ENCODE assay signal across 19 cellular contexts in genomic region chr21:20875741-20876140, GRCh38.
DNase-seq lines count a peak whose midpoint lies in the region; ATAC-seq lines count a peak whose summit lies in the region.
"Had no signal": no experiment of that assay in that cellular context is flagged by ENCODE, and none has a peak within 500 bp of the region (broad histone marks: within the 10 kb centered on the region; RNA-seq: fewer than 3 reads in every experiment).

No MANE protein-coding gene starts in this region.

- no peak for ATAC-seq in HG03565 (IDR thresholded peaks at IDR 0.05; ENCODE audit: unreplicated experiment)
- ATAC-seq in activated naive CD4-positive, alpha-beta T cell treated with anti-CD3 and anti-CD28 coated beads, Interleukin-2, amount 50 U/mL, for 72 hours = no peak
- ATAC-seq: activated T-helper 17 cell treated with anti-CD3 and anti-CD28 coated beads, Interleukin-2, amount 50 U/mL, for 72 hours; stimulated activated memory B cell treated with anti-CD40 and anti-IgM and Interleukin-4, amounts not matched to agents 10 μg/mL and 1 μg/mL and 100 μg/mL, for 72 hours had no signal

- DNase-seq in DMS153 (lab: John Stamatoyannopoulos, UW) (peak; percentile 31), NCI-H146 (lab: John Stamatoyannopoulos, UW) (peak; percentile 50), SHP77 treated with DMSO at 0.1 percent for 48 hours (lab: John Stamatoyannopoulos, UW) (peak; percentile 19), left kidney (ENCODE audit: low read depth, low spot score) (peak; percentile 31), ecto neural progenitor cell (ENCODE audit: low spot score) (no peak), MG63 (no peak)
- DNase-seq in activated naive CD4-positive, alpha-beta T cell treated with anti-CD3 and anti-CD28 coated beads, Interleukin-2, amount 50 U/mL, for 72 hours (ENCODE audit: low spot score in 2 of 2) = no peak
- DNase-seq: activated CD4-positive, alpha-beta memory T cell treated with anti-CD3 and anti-CD28 coated beads, Interleukin-2, amount 10 ng/mL, durations not matched to agents 7 days and 5 days; MM.1S; SIG-M5; T1000; trophoblast cell had no signal

- H3K36me3 Mint-ChIP-seq in activated naive CD4-positive, alpha-beta T cell treated with anti-CD3 and anti-CD28 coated beads, Interleukin-2, amount 50 U/mL, for 72 hours = no peaks in the 10 kb centered on the region
- H3K36me3 Mint-ChIP-seq: stimulated activated memory B cell treated with anti-CD40 and anti-IgM and Interleukin-4, amounts not matched to agents 10 μg/mL and 1 μg/mL and 100 μg/mL, for 72 hours had no signal

- H3K9me3 ChIP-seq in MG63 = no peaks in the 10 kb centered on the region
- H3K9me3 ChIP-seq: BLaER1 treated with 17β-estradiol and CSF1 and Interleukin-3, amounts not matched to agents 10 nM and 100 nM; neutrophil had no signal

- H3K27ac Mint-ChIP-seq in activated naive CD4-positive, alpha-beta T cell treated with anti-CD3 and anti-CD28 coated beads, Interleukin-2, amount 50 U/mL, for 72 hours = no peak overlapping the region
- H3K27ac Mint-ChIP-seq: activated CD4-positive, alpha-beta memory T cell treated with anti-CD3 and anti-CD28 coated beads, Interleukin-2, amount 10 ng/mL, durations not matched to agents 7 days and 5 days; activated T-helper 17 cell treated with anti-CD3 and anti-CD28 coated beads, Interleukin-2, amount 50 U/mL, for 72 hours; dendritic cell treated with granulocyte-macrophage colony-stimulating factor and Interleukin-4, amounts not matched to agents 40 ng/mL and 50 ng/mL, for 4 days; stimulated activated memory B cell treated with anti-CD40 and anti-IgM and Interleukin-4, amounts not matched to agents 10 μg/mL and 1 μg/mL and 100 μg/mL, for 72 hours had no signal

- peaks cover 3 to 4% of the 10 kb centered on the region in 2 donors for H3K9me3 Mint-ChIP-seq in activated naive CD4-positive, alpha-beta T cell treated with anti-CD3 and anti-CD28 coated beads, Interleukin-2, amount 50 U/mL, for 72 hours
- H3K9me3 Mint-ChIP-seq: activated CD4-positive, alpha-beta memory T cell treated with anti-CD3 and anti-CD28 coated beads, Interleukin-2, amount 10 ng/mL, durations not matched to agents 7 days and 5 days; dendritic cell treated with granulocyte-macrophage colony-stimulating factor and Interleukin-4, amounts not matched to agents 40 ng/mL and 50 ng/mL, for 4 days; stimulated activated memory B cell treated with anti-CD40 and anti-IgM and Interleukin-4, amounts not matched to agents 10 μg/mL and 1 μg/mL and 100 μg/mL, for 72 hours had no signal

- no peak overlapping the region for H3K4me3 ChIP-seq in MG63
- H3K4me3 ChIP-seq: BLaER1 treated with 17β-estradiol and CSF1 and Interleukin-3, amounts not matched to agents 10 nM and 100 nM; lung had no signal

- no peaks in the 10 kb centered on the region for H3K36me3 ChIP-seq in MG63
- H3K36me3 ChIP-seq: BLaER1 treated with 17β-estradiol and CSF1 and Interleukin-3, amounts not matched to agents 10 nM and 100 nM; neutrophil had no signal

- no peaks in the 10 kb centered on the region for H3K27me3 ChIP-seq in MG63
- H3K27me3 ChIP-seq: BLaER1 treated with 17β-estradiol and CSF1 and Interleukin-3, amounts not matched to agents 10 nM and 100 nM; neutrophil had no signal

Comparison
In these comparisons a context has a peak if more than half of its experiments do, and no peak if none do; other contexts are left out.
1. DNase-seq: peak in DMS153 (single experiment), NCI-H146 (single experiment), SHP77 treated with DMSO at 0.1 percent for 48 hours (single experiment) and left kidney (single experiment); none in ecto neural progenitor cell (single experiment), MG63 (single experiment) and activated naive CD4-positive, alpha-beta T cell treated with anti-CD3 and anti-CD28 coated beads, Interleukin-2, amount 50 U/mL, for 72 hours (0 of 2).